Comparison of ENCODE assay signal across 8 cellular contexts in the genomic region with DNA sequence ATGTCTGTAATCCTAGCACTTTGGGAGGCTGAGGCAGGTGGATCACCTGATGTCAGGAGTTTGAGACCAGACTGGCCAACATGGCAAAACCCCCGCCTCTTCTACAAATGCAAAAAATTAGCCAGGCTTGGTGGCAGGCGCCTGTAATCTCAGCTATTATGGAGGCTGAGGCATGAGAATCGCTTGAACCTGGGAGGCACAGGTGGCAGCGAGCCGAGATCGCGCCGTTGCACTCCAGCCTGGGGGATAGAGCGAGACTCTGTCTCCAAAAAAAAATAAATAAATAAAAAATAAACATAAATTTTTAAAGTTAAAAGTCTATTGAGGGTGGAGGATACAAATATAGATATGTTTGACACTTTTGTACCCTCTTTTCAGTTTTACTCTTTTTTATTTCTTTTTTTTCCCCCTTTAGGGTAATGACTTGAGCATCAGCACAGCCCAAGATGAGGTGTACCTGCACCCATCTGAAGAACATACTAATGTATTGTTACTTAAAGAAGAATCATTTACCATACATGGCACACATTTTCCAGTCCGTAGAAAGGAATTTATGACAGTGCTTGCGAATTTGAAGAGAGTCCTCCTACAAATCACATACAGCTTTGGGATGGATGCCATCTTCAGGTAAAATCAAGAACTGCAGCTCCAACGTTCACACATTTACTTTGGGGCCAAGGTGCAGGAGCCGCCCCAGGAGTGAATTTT.
DNase-seq lines count a peak whose midpoint lies in the region; ATAC-seq and TF ChIP-seq lines count a peak whose summit lies in the region.

No MANE protein-coding gene starts in this region.

- no peaks in the 10 kb centered on the region for H3K9me3 Mint-ChIP-seq in CD4-positive, alpha-beta T cell
- H3K9me3 Mint-ChIP-seq in activated CD4-positive, alpha-beta T cell treated with anti-CD3 and anti-CD28 coated beads for 36 hours (ENCODE audit: low read depth): no peaks in the 10 kb centered on the region

- ATAC-seq in CD4-positive, alpha-beta T cell (ENCODE audit: poor library complexity): peak; percentile 68
- ATAC-seq in GM18868 (IDR thresholded peaks at IDR 0.05; ENCODE audit: unreplicated experiment): peak; percentile 94
- peak; percentile 87 for ATAC-seq in HG03064 (IDR thresholded peaks at IDR 0.05; ENCODE audit: low read depth, unreplicated experiment)
- ATAC-seq in activated CD4-positive, alpha-beta T cell treated with anti-CD3 and anti-CD28 coated beads for 36 hours: peak; percentile 82

- no peak overlapping the region for H3K56ac ChIP-seq in mesendoderm (ENCODE audit: low read length)

- no peak overlapping the region for H3K4me3 ChIP-seq in effector memory CD4-positive, alpha-beta T cell (ENCODE audit: insufficient read depth, low read depth, low read length, poor library complexity, severe bottlenecking)
- H3K4me3 ChIP-seq in mesendoderm (ENCODE audit: low read length) (no peak overlapping the region), stomach (no peak overlapping the region)

- TF ChIP-seq EP300 in stomach (IDR thresholded peaks at IDR 0.05): no peak

- peak; percentile 78 for TF ChIP-seq CTCF in CD4-positive, alpha-beta T cell (IDR thresholded peaks at IDR 0.05)
- peak in 5 of 7 experiments; percentile 51 to 87 (median 77) for TF ChIP-seq CTCF in stomach (IDR thresholded peaks at IDR 0.05)

- no peak overlapping the region for H3K27ac Mint-ChIP-seq in CD4-positive, alpha-beta T cell
- no peak overlapping the region for H3K27ac Mint-ChIP-seq in activated CD4-positive, alpha-beta T cell treated with anti-CD3 and anti-CD28 coated beads for 36 hours

- H3K36me3 ChIP-seq in effector memory CD4-positive, alpha-beta T cell (ENCODE audit: control insufficient read depth, insufficient read depth, low read length): no peaks in the 10 kb centered on the region
- H3K36me3 ChIP-seq in mesendoderm (ENCODE audit: control insufficient read depth, insufficient read depth, low read length) (no peaks in the 10 kb centered on the region), stomach (peaks cover 0 to 4% (median 0%) of the 10 kb centered on the region in 4 donors)

- no peak overlapping the region for H4K5ac ChIP-seq in mesendoderm (ENCODE audit: low read length)

- no CpG with 5 or more reads among the region's 13 CpGs for WGBS in mesendoderm (ENCODE audit: extremely low coverage, insufficient coverage, low lambda C conversion rate)
- WGBS in stomach, 5 donors: 67 to 71% (median 69%) methylated on average over 13 of the region's 13 CpGs

- H3K4me1 Mint-ChIP-seq in CD4-positive, alpha-beta T cell (ENCODE audit: low read depth): peaks cover 12% of the 10 kb centered on the region
- H3K4me1 Mint-ChIP-seq in activated CD4-positive, alpha-beta T cell treated with anti-CD3 and anti-CD28 coated beads for 36 hours: peaks cover 17% of the 10 kb centered on the region

- H3K79me1 ChIP-seq in mesendoderm (ENCODE audit: low read length): no peaks in the 10 kb centered on the region

- H3K9me3 ChIP-seq in CD4-positive, alpha-beta T cell (ENCODE audit: control insufficient read depth, low read length): no peaks in the 10 kb centered on the region
- no peaks in the 10 kb centered on the region for H3K9me3 ChIP-seq in effector memory CD4-positive, alpha-beta T cell (ENCODE audit: control insufficient read depth, low read length)
- H3K9me3 ChIP-seq in stomach: no peaks in the 10 kb centered on the region

- CTCF ChIA-PET in CD4-positive, alpha-beta T cell (lab: Charles Lee): interaction anchor here (0.9 to 1.5 kb wide), 3 partner anchors 8 to 31 kb away, joined by 3 read pairs; no protein-coding TSS in a partner anchor
- CTCF ChIA-PET in activated CD4-positive, alpha-beta T cell treated with anti-CD3 and anti-CD28 coated beads for 36 hours (lab: Charles Lee): interaction anchor here (0.7 to 3.2 kb wide), 10 partner anchors 8 to 824 kb away, joined by 3 to 13 read pairs (median 4); no protein-coding TSS in a partner anchor

- no peak overlapping the region for H2BK5ac ChIP-seq in mesendoderm (ENCODE audit: low read length)

- H2BK15ac ChIP-seq in mesendoderm (replicated peaks; ENCODE audit: low read depth): no peak overlapping the region

- POLR2A ChIA-PET in CD4-positive, alpha-beta T cell (lab: Charles Lee): no interaction called here
- POLR2A ChIA-PET in activated CD4-positive, alpha-beta T cell treated with anti-CD3 and anti-CD28 coated beads for 36 hours (lab: Charles Lee): no interaction called here

- H4K8ac ChIP-seq in mesendoderm (ENCODE audit: low read depth, low read length): no peak overlapping the region

- H3K18ac ChIP-seq in mesendoderm (ENCODE audit: low read length): no peak overlapping the region

- peak in 8 of 10 experiments; percentile 3 to 22 (median 12) for DNase-seq in CD4-positive, alpha-beta T cell
- DNase-seq in NCI-H2227 (lab: John Stamatoyannopoulos, UW; ENCODE audit: unreplicated experiment) (peak; percentile 51), mesendoderm (peak; percentile 80), stomach (peak; percentile 44)
- peak; percentile 71 for DNase-seq in activated CD4-positive, alpha-beta T cell treated with anti-CD3 and anti-CD28 coated beads for 36 hours
- DNase-seq in effector memory CD4-positive, alpha-beta T cell: peak; percentile 1 to 24 (median 1)

- no peak overlapping the region for H2AK5ac ChIP-seq in mesendoderm (ENCODE audit: low read length)

- no peak overlapping the region for H3K23ac ChIP-seq in mesendoderm (ENCODE audit: low read length)

- H3K27ac ChIP-seq in CD4-positive, alpha-beta T cell (ENCODE audit: low read depth, low read length): no peak overlapping the region
- no peak overlapping the region for H3K27ac ChIP-seq in effector memory CD4-positive, alpha-beta T cell (ENCODE audit: insufficient read depth, low read length, poor library complexity, severe bottlenecking)
- no peak overlapping the region for H3K27ac ChIP-seq in mesendoderm (ENCODE audit: low read depth, low read length)
- no peak overlapping the region for H3K27ac ChIP-seq in stomach

- H3K4me1 ChIP-seq in effector memory CD4-positive, alpha-beta T cell (ENCODE audit: control insufficient read depth, insufficient read depth, low read length, poor library complexity, severe bottlenecking): no peaks in the 10 kb centered on the region
- H3K4me1 ChIP-seq in mesendoderm (ENCODE audit: control insufficient read depth, low read depth, low read length) (no peaks in the 10 kb centered on the region), stomach (peaks cover 0 to 23% (median 3%) of the 10 kb centered on the region in 4 donors)

- no peak overlapping the region for H3K4me3 Mint-ChIP-seq in CD4-positive, alpha-beta T cell
- H3K4me3 Mint-ChIP-seq in activated CD4-positive, alpha-beta T cell treated with anti-CD3 and anti-CD28 coated beads for 36 hours: no peak overlapping the region

- H3K9ac ChIP-seq in mesendoderm (ENCODE audit: low read length): no peak overlapping the region

- H3K27me3 Mint-ChIP-seq in CD4-positive, alpha-beta T cell: peaks cover 42% of the 10 kb centered on the region
- peaks cover 7% of the 10 kb centered on the region for H3K27me3 Mint-ChIP-seq in activated CD4-positive, alpha-beta T cell treated with anti-CD3 and anti-CD28 coated beads for 36 hours

- no peaks in the 10 kb centered on the region for H3K36me3 Mint-ChIP-seq in CD4-positive, alpha-beta T cell (ENCODE audit: low read depth)
- no peaks in the 10 kb centered on the region for H3K36me3 Mint-ChIP-seq in activated CD4-positive, alpha-beta T cell treated with anti-CD3 and anti-CD28 coated beads for 36 hours (ENCODE audit: low read depth)

- H3K79me2 ChIP-seq in mesendoderm (ENCODE audit: control insufficient read depth, insufficient read depth, low read length): no peaks in the 10 kb centered on the region

- H3K4me2 ChIP-seq in mesendoderm (ENCODE audit: low read length): no peak overlapping the region

- no peak for TF ChIP-seq POLR2A in stomach (IDR thresholded peaks at IDR 0.05)

- intact Hi-C loops in CD4-positive, alpha-beta T cell (cut with DNase I, micrococcal nuclease): loop anchor here (1.0 to 10.0 kb wide), 3 partner anchors 1515 to 1697 kb away; no protein-coding TSS in a partner anchor
- intact Hi-C loops in activated CD4-positive, alpha-beta T cell treated with anti-CD3 and anti-CD28 coated beads for 36 hours (cut with DNase I, micrococcal nuclease): loop anchor here (1.0 to 10.0 kb wide), 8 partner anchors 113 to 1515 kb away; no protein-coding TSS in a partner anchor
- intact Hi-C loops in stomach (cut with DNase I; ENCODE audit: low total_unique reads): loop anchor here (10.0 kb wide), 1 partner anchor 447 kb away; no protein-coding TSS in a partner anchor

- peaks cover 18% of the 10 kb centered on the region for H3K27me3 ChIP-seq in CD4-positive, alpha-beta T cell (ENCODE audit: control insufficient read depth, insufficient read depth, low read length)
- no peaks in the 10 kb centered on the region for H3K27me3 ChIP-seq in effector memory CD4-positive, alpha-beta T cell (replicated peaks; ENCODE audit: control insufficient read depth, insufficient read depth, low read length, poor library complexity, severe bottlenecking)
- H3K27me3 ChIP-seq in mesendoderm (ENCODE audit: insufficient read depth, low read length, poor library complexity) (no peaks in the 10 kb centered on the region), stomach (no peaks in the 10 kb centered on the region)

- no peak overlapping the region for H3K4ac ChIP-seq in mesendoderm (ENCODE audit: low read depth, low read length)

- H2BK120ac ChIP-seq in mesendoderm (ENCODE audit: low read depth, low read length): no peak overlapping the region

Comparison
In these comparisons a context has a peak if more than half of its experiments do, and no peak if none do; other contexts are left out.
1. DNase-seq: peak in every context shown above with its lines; median percentile 80 in mesendoderm; 71 in activated CD4-positive, alpha-beta T cell treated with anti-CD3 and anti-CD28 coated beads for 36 hours; 51 in NCI-H2227; 44 in stomach; 12 in CD4-positive, alpha-beta T cell; 1 in effector memory CD4-positive, alpha-beta T cell.